Comparison of ENCODE assay signal across 1 cellular context in the genomic region with DNA sequence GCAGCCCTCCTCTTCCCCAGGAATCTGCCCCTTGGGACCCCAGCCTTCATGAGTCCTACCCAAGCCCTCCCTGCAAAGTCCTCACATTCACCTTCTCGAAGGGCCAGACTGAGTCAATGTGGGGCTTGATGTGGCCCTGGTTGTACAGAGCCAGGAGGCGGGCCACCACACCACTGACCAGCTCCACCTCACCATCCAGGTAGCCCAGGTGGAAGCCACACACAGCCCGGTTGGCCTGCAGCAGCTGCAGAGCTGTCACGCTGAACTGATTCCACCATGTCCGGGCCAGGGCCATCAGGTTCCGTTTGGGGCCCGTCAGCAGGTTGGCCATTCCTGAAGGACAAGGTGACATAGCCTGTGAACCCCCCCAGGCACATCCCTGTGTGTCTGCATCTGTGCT.
TF ChIP-seq lines count a peak whose summit lies in the region.

No MANE protein-coding gene starts in this region.

TF ChIP-seq in SK-N-SH treated with all-trans-retinoic acid at 6 μM for 48 hours, 23 proteins besides CTCF, POLR2A, EP300 and RAD21 (continued from another document):
- TF ChIP-seq CSRNP3 (CRISPR knock-in tag; IDR thresholded peaks at IDR 0.05), result no peak
- no peak for TF ChIP-seq ZNF565 (CRISPR knock-in tag; conservative IDR thresholded peaks at IDR 0.05; ENCODE audit: low read depth)
- no peak for TF ChIP-seq ZNF70 (CRISPR knock-in tag; IDR thresholded peaks at IDR 0.05)
- no peak for TF ChIP-seq OSR1 (CRISPR knock-in tag; IDR thresholded peaks at IDR 0.05)
- no peak for TF ChIP-seq BACH2 (CRISPR knock-in tag; IDR thresholded peaks at IDR 0.05; ENCODE audit: borderline replicate concordance)
- TF ChIP-seq ZFP30 (CRISPR knock-in tag; IDR thresholded peaks at IDR 0.05), result no peak
- TF ChIP-seq PPARA (CRISPR knock-in tag; IDR thresholded peaks at IDR 0.05; ENCODE audit: borderline replicate concordance), result no peak
